Comparison of ENCODE assay signal across 18 cellular contexts in genomic region chr16:87327798-87328495, GRCh38.
"Had no signal": no experiment of that assay in that cellular context is flagged by ENCODE, and none has a peak within 500 bp of the region (broad histone marks: within the 10 kb centered on the region; RNA-seq: fewer than 3 reads in every experiment).

No MANE protein-coding gene starts in this region.

- ATAC-seq: activated CD4-positive, alpha-beta T cell treated with anti-CD3 and anti-CD28 coated beads for 36 hours; effector memory CD8-positive, alpha-beta T cell; stimulated activated effector memory CD8-positive, alpha-beta T cell treated with anti-CD3 and anti-CD28 coated beads, Interleukin-12 subunit alpha, Interleukin-12 subunit beta, amount 100 ng/mL, for 72 hours; T-helper 17 cell had no signal

- H3K9me3 ChIP-seq: prostate gland, sigmoid colon, tibial nerve had no signal

- H3K9me3 Mint-ChIP-seq: activated CD4-positive, alpha-beta memory T cell treated with anti-CD3 and anti-CD28 coated beads for 36 hours; effector memory CD8-positive, alpha-beta T cell; nephron progenitor cell; stimulated activated effector memory CD8-positive, alpha-beta T cell treated with anti-CD3 and anti-CD28 coated beads, Interleukin-12 subunit alpha, Interleukin-12 subunit beta, amount 100 ng/mL, for 72 hours had no signal

- H3K27ac ChIP-seq: WERI-Rb-1 had no signal

- H3K4me1 ChIP-seq: prostate gland had no signal

- H3K27ac Mint-ChIP-seq: activated CD4-positive, alpha-beta memory T cell treated with anti-CD3 and anti-CD28 coated beads for 36 hours; activated CD4-positive, alpha-beta T cell treated with anti-CD3 and anti-CD28 coated beads for 36 hours; activated naive CD8-positive, alpha-beta T cell; effector memory CD8-positive, alpha-beta T cell; nephron progenitor cell; stimulated activated effector memory CD8-positive, alpha-beta T cell treated with anti-CD3 and anti-CD28 coated beads, Interleukin-12 subunit alpha, Interleukin-12 subunit beta, amount 100 ng/mL, for 72 hours; T-helper 17 cell had no signal

- H3K4me3 Mint-ChIP-seq: activated CD4-positive, alpha-beta memory T cell treated with anti-CD3 and anti-CD28 coated beads for 36 hours; activated CD4-positive, alpha-beta T cell treated with anti-CD3 and anti-CD28 coated beads for 36 hours; activated naive CD8-positive, alpha-beta T cell; effector memory CD8-positive, alpha-beta T cell; nephron progenitor cell; stimulated activated effector memory CD8-positive, alpha-beta T cell treated with anti-CD3 and anti-CD28 coated beads, Interleukin-12 subunit alpha, Interleukin-12 subunit beta, amount 100 ng/mL, for 72 hours; T-helper 17 cell had no signal

- H3K36me3 Mint-ChIP-seq: activated CD4-positive, alpha-beta memory T cell treated with anti-CD3 and anti-CD28 coated beads for 36 hours; activated naive CD8-positive, alpha-beta T cell had no signal

- DNase-seq: activated CD4-positive, alpha-beta memory T cell treated with anti-CD3 and anti-CD28 coated beads for 36 hours; activated CD4-positive, alpha-beta T cell treated with anti-CD3 and anti-CD28 coated beads for 36 hours; activated gamma-delta T cell treated with Interleukin-2 at 50 U/mL for 16 hours; amniotic stem cell; dermis blood vessel endothelial cell; effector memory CD8-positive, alpha-beta T cell; islet precursor cell; nephron progenitor cell; occipital lobe; SIG-M5; sigmoid colon; stimulated activated CD4-positive, alpha-beta T cell treated with anti-CD3 and anti-CD28 coated beads, Interleukin-12 subunit alpha, Interleukin-12 subunit beta, amount 100 ng/mL, for 4 hours; T-helper 17 cell; WERI-Rb-1 had no signal

- H3K27me3 ChIP-seq: sigmoid colon, tibial nerve had no signal

- H3K27me3 Mint-ChIP-seq: activated CD4-positive, alpha-beta memory T cell treated with anti-CD3 and anti-CD28 coated beads for 36 hours; activated CD4-positive, alpha-beta T cell treated with anti-CD3 and anti-CD28 coated beads for 36 hours; activated naive CD8-positive, alpha-beta T cell; effector memory CD8-positive, alpha-beta T cell; T-helper 17 cell had no signal

- H3K4me3 ChIP-seq: prostate gland, sigmoid colon, tibial nerve had no signal

- H3K4me1 Mint-ChIP-seq: activated CD4-positive, alpha-beta T cell treated with anti-CD3 and anti-CD28 coated beads for 36 hours; stimulated activated effector memory CD8-positive, alpha-beta T cell treated with anti-CD3 and anti-CD28 coated beads, Interleukin-12 subunit alpha, Interleukin-12 subunit beta, amount 100 ng/mL, for 72 hours had no signal
